Comparison of ENCODE assay signal across 16 cellular contexts in genomic region chr11:124538019-124538418, GRCh38. TPM values are rescaled to one million over a fixed set of nuclear protein-coding genes. Genes with fewer than 3 reads are reported as not detected.
A peak's percentile ranks its signal among the peaks of the same experiment; 100 is the strongest.
DNase-seq lines count a peak whose midpoint lies in the region; ATAC-seq and TF ChIP-seq lines count a peak whose summit lies in the region.
"Had no signal": no experiment of that assay in that cellular context is flagged by ENCODE, and none has a peak within 500 bp of the region (broad histone marks: within the 10 kb centered on the region; RNA-seq: fewer than 3 reads in every experiment).

No MANE protein-coding gene starts in this region.

- no peak for TF ChIP-seq RAD21 in IMR-90 (IDR thresholded peaks at IDR 0.05; ENCODE audit: low read length)

- no peak overlapping the region for H3K9ac ChIP-seq in IMR-90 (ENCODE audit: low read depth, low read length)

- no TSS peak for BruUV-seq in IMR-90 (replicated peaks; lab: Mats Ljungman, UMichigan)

- H3K4me3 ChIP-seq in IMR-90 (ENCODE audit: insufficient read depth, low read depth, low read length) (no peak overlapping the region), hepatocyte (no peak overlapping the region)
- H3K4me3 ChIP-seq: thyroid gland had no signal

- H3K23ac ChIP-seq in IMR-90 (ENCODE audit: low read depth, low read length): no peak overlapping the region

- H3K9me3 ChIP-seq in IMR-90 (ENCODE audit: control insufficient read depth, insufficient read depth, low read length): no peaks in the 10 kb centered on the region
- no peaks in the 10 kb centered on the region for H3K9me3 ChIP-seq in hepatocyte (ENCODE audit: low read depth)
- H3K9me3 ChIP-seq: thyroid gland had no signal

- H3K4me2 ChIP-seq in IMR-90 (ENCODE audit: low read depth, low read length): no peak overlapping the region
- H3K4me2 ChIP-seq in hepatocyte: no peak overlapping the region

- no peak overlapping the region for H3K18ac ChIP-seq in IMR-90 (ENCODE audit: low read depth, low read length)

- H3K14ac ChIP-seq in IMR-90 (replicated peaks; ENCODE audit: low read depth, low read length): no peak overlapping the region

- no CpG with 5 or more reads among the region's 1 CpG for WGBS in IMR-90 (ENCODE audit: extremely low coverage in 2 of 2, insufficient read length in 1 of 2), 2 experiments
- 86% methylated on average over 1 of the region's 1 CpG for WGBS in hepatocyte (ENCODE audit: low lambda C conversion rate, missing lambda C conversion rate)

- no peak overlapping the region for H2AK5ac ChIP-seq in IMR-90 (ENCODE audit: low read depth, low read length)

- no peaks in the 10 kb centered on the region for H3K9me1 ChIP-seq in IMR-90 (ENCODE audit: insufficient read depth, low read length)

- POLR2A ChIA-PET in IMR-90 (lab: Charles Lee; ENCODE audit: unreplicated experiment): no interaction called here
- POLR2A ChIA-PET in T-cell (lab: Charles Lee): no interaction called here

- no peaks in the 10 kb centered on the region for H3K36me3 Mint-ChIP-seq in T-cell
- H3K36me3 Mint-ChIP-seq: CD8-positive, alpha-beta memory T cell; IgD-negative memory B cell; naive B cell had no signal

- peak; percentile 58 for DNase-seq in IMR-90
- peak; percentile 17 for DNase-seq in brain pericyte (ENCODE audit: low read depth, low spot score)
- DNase-seq in hepatocyte (ENCODE audit: low spot score): peak; percentile 18
- peak; percentile 49 for DNase-seq in smooth muscle cell of the brain vasculature (ENCODE audit: low read depth, low spot score)
- DNase-seq in nucleus accumbens (lab: John Stamatoyannopoulos, UW): no peak
- DNase-seq in T-cell: no peak
- no peak for DNase-seq in activated CD4-positive, alpha-beta T cell treated with anti-CD3 and anti-CD28 coated beads for 1 hour
- DNase-seq: activated CD8-positive, alpha-beta memory T cell treated with anti-CD3 and anti-CD28 coated beads for 24 hours; activated gamma-delta T cell treated with Interleukin-2 at 50 U/mL for 16 hours; CD8-positive, alpha-beta memory T cell; naive B cell; SIG-M5; small intestine; thyroid gland had no signal

- no peak overlapping the region for H3K27ac Mint-ChIP-seq in T-cell
- H3K27ac Mint-ChIP-seq: CD8-positive, alpha-beta memory T cell; IgD-negative memory B cell; naive B cell had no signal

- no peak overlapping the region for H4K8ac ChIP-seq in IMR-90 (ENCODE audit: low read depth in 2 of 2, low read length in 2 of 2)

- H3K27ac ChIP-seq in IMR-90 (ENCODE audit: insufficient read depth, low read length): no peak overlapping the region
- H3K27ac ChIP-seq in hepatocyte: peak overlapping the region; percentile 25
- H3K27ac ChIP-seq: thyroid gland had no signal

- H4K5ac ChIP-seq in IMR-90 (ENCODE audit: low read depth, low read length): no peak overlapping the region

- no peaks in the 10 kb centered on the region for H3K9me2 ChIP-seq in hepatocyte (replicated peaks; ENCODE audit: insufficient read depth)

- no peaks in the 10 kb centered on the region for H3K79me1 ChIP-seq in IMR-90 (ENCODE audit: low read depth in 1 of 2, low read length in 2 of 2)

- H3K79me2 ChIP-seq in hepatocyte: no peaks in the 10 kb centered on the region

- H3K9me3 Mint-ChIP-seq in T-cell: no peaks in the 10 kb centered on the region
- H3K9me3 Mint-ChIP-seq: CD8-positive, alpha-beta memory T cell had no signal

- H3K4me1 ChIP-seq in IMR-90 (ENCODE audit: control insufficient read depth, insufficient read depth, low read length) (no peaks in the 10 kb centered on the region), hepatocyte (ENCODE audit: insufficient read depth) (peaks cover 7% of the 10 kb centered on the region)
- H3K4me1 ChIP-seq: thyroid gland had no signal

- dilution Hi-C loops in IMR-90 (cut with HindIII; ENCODE audit: low sequenced_read_pairs, unreplicated experiment): no loop called here

- H3K4ac ChIP-seq in IMR-90 (ENCODE audit: low read depth, low read length): no peak overlapping the region

- no peak for TF ChIP-seq CTCF in IMR-90 (conservative IDR thresholded peaks at IDR 0.05; ENCODE audit: low read depth, low read length)
- TF ChIP-seq CTCF in hepatocyte (IDR thresholded peaks at IDR 0.05; ENCODE audit: poor library complexity): no peak

- H3K36me3 ChIP-seq in IMR-90 (ENCODE audit: control insufficient read depth, insufficient read depth, low read length) (no peaks in the 10 kb centered on the region), hepatocyte (replicated peaks; ENCODE audit: insufficient read depth, low read depth) (no peaks in the 10 kb centered on the region)
- H3K36me3 ChIP-seq: thyroid gland had no signal

- H3K27me3 ChIP-seq in IMR-90 (ENCODE audit: control insufficient read depth, insufficient read depth, low read length): no peaks in the 10 kb centered on the region
- no peaks in the 10 kb centered on the region for H3K27me3 ChIP-seq in hepatocyte
- H3K27me3 ChIP-seq: thyroid gland had no signal

- H2BK5ac ChIP-seq in IMR-90 (ENCODE audit: low read depth, low read length, poor library complexity, severe bottlenecking): no peak overlapping the region

- no peak overlapping the region for H4K91ac ChIP-seq in IMR-90 (ENCODE audit: insufficient read depth, low read depth, low read length)

- intact Hi-C loops in IMR-90 (cut with micrococcal nuclease): no loop called here

- H2BK15ac ChIP-seq in IMR-90 (ENCODE audit: low read depth, low read length): no peak overlapping the region

- no peaks in the 10 kb centered on the region for H3K4me1 Mint-ChIP-seq in T-cell
- H3K4me1 Mint-ChIP-seq: CD8-positive, alpha-beta memory T cell; IgD-negative memory B cell; naive B cell had no signal

- H2BK20ac ChIP-seq in IMR-90 (ENCODE audit: low read depth, low read length): no peak overlapping the region

- TF ChIP-seq POLR2A in IMR-90 (IDR thresholded peaks at IDR 0.05; ENCODE audit: low read depth, low read length): no peak

- no peak overlapping the region for H2BK120ac ChIP-seq in IMR-90 (ENCODE audit: low read depth, low read length)

- no peak overlapping the region for H3K4me3 Mint-ChIP-seq in T-cell
- H3K4me3 Mint-ChIP-seq: CD8-positive, alpha-beta memory T cell; IgD-negative memory B cell; naive B cell had no signal

- H3K56ac ChIP-seq in IMR-90 (ENCODE audit: extremely low read depth, insufficient read depth, low read length): no peak overlapping the region

- no peak overlapping the region for H2AFZ ChIP-seq in IMR-90 (replicated peaks; ENCODE audit: low read length, poor library complexity)
- no peak overlapping the region for H2AFZ ChIP-seq in hepatocyte

- H2AK9ac ChIP-seq in IMR-90 (replicated peaks; ENCODE audit: low read depth, low read length, poor library complexity): no peak overlapping the region

- ATAC-seq in IMR-90 (ENCODE audit: low read depth): peak; percentile 42; the same call in 1 of the 2 replicates
- no peak for ATAC-seq in T-cell (replicated peaks in 1 of 4)

- CTCF ChIA-PET in IMR-90 (lab: Yijun Ruan, JAX): no interaction called here
- CTCF ChIA-PET in T-cell (lab: Charles Lee): no interaction called here

- in situ Hi-C loops in IMR-90 (cut with MboI; ENCODE audit: low sequenced_read_pairs): no loop called here

- H4K20me1 ChIP-seq in IMR-90 (ENCODE audit: insufficient read depth, low read length) (no peaks in the 10 kb centered on the region), hepatocyte (ENCODE audit: insufficient read depth, poor library complexity, severe bottlenecking) (no peaks in the 10 kb centered on the region)

- peaks cover 18 to 59% of the 10 kb centered on the region in 2 donors for H3K27me3 Mint-ChIP-seq in T-cell

TF ChIP-seq in IMR-90, 13 proteins besides CTCF, POLR2A, EP300 and RAD21 (continues in another document):
- TF ChIP-seq ELK1 (IDR thresholded peaks at IDR 0.05; ENCODE audit: borderline replicate concordance, low read depth, low read length) (no peak), MXI1 (IDR thresholded peaks at IDR 0.05; ENCODE audit: borderline replicate concordance, low read depth, low read length) (no peak), MAFK (IDR thresholded peaks at IDR 0.05; ENCODE audit: low read depth, low read length) (no peak), MAZ (IDR thresholded peaks at IDR 0.05; ENCODE audit: borderline replicate concordance, low read depth, low read length) (no peak), FOS (IDR thresholded peaks at IDR 0.05; ENCODE audit: low read depth, low read length) (no peak), CEBPB (IDR thresholded peaks at IDR 0.05; ENCODE audit: low read depth, low read length) (no peak), RCOR1 (IDR thresholded peaks at IDR 0.05; ENCODE audit: insufficient replicate concordance, low read length) (no peak), NFE2L2 (IDR thresholded peaks at IDR 0.05; ENCODE audit: low read depth, low read length) (no peak), SMC3 (IDR thresholded peaks at IDR 0.05; ENCODE audit: low read depth, low read length) (no peak), USF2 (IDR thresholded peaks at IDR 0.05; ENCODE audit: low read depth, low read length) (no peak), BHLHE40 (IDR thresholded peaks at IDR 0.05; ENCODE audit: low read depth, low read length) (no peak)

RNA-seq across cellular contexts. Expression of gene OR8B12, which starts 5.4 kb away (rescaled TPM):
- total RNA-seq in IMR-90 (2012; rRNA removed) (not detected in 2 replicates), hepatocyte (not detected in 2 replicates), T-cell (not detected)
- polyA plus RNA-seq in IMR-90 (2012; rRNA removed) (not detected in 2 replicates), hepatocyte (not detected in 2 replicates)
- polyA plus RNA-seq in IMR-90 (2012; cell fraction: cytosol; rRNA removed): not detected in 2 replicates
- not detected in 2 replicates for polyA plus RNA-seq in IMR-90 (2012; cell fraction: nucleus; rRNA removed; ENCODE audit: low replicate concordance)
- total RNA-seq: CD8-positive, alpha-beta memory T cell; cerebellum; thyroid gland had no signal
- polyA plus RNA-seq: CD8-positive, alpha-beta memory T cell; IgD-negative memory B cell; small intestine had no signal

RNA-seq across cellular contexts. Expression of gene OR8A1, which starts 31.8 kb away (rescaled TPM):
- total RNA-seq in IMR-90 (2012; rRNA removed) (not detected in 2 replicates), hepatocyte (not detected in 2 replicates), T-cell (not detected)
- polyA plus RNA-seq in IMR-90 (2012; rRNA removed) (not detected in 2 replicates), hepatocyte (not detected in 2 replicates)
- polyA plus RNA-seq in IMR-90 (2012; cell fraction: cytosol; rRNA removed): not detected in 2 replicates
- polyA plus RNA-seq in IMR-90 (2012; cell fraction: nucleus; rRNA removed; ENCODE audit: low replicate concordance): not detected in 2 replicates
- total RNA-seq: CD8-positive, alpha-beta memory T cell; cerebellum; thyroid gland had no signal
- polyA plus RNA-seq: CD8-positive, alpha-beta memory T cell; IgD-negative memory B cell; small intestine had no signal

Comparison
In these comparisons a context has a peak if more than half of its experiments do, and no peak if none do; other contexts are left out.
1. DNase-seq: peak in IMR-90 (single experiment), brain pericyte (single experiment), hepatocyte (single experiment) and smooth muscle cell of the brain vasculature (single experiment); none in nucleus accumbens (0 of 56), T-cell (0 of 34) and activated CD4-positive, alpha-beta T cell treated with anti-CD3 and anti-CD28 coated beads for 1 hour (single experiment).